20 cellular contexts compared by ENCODE assay signal in the genomic region with DNA sequence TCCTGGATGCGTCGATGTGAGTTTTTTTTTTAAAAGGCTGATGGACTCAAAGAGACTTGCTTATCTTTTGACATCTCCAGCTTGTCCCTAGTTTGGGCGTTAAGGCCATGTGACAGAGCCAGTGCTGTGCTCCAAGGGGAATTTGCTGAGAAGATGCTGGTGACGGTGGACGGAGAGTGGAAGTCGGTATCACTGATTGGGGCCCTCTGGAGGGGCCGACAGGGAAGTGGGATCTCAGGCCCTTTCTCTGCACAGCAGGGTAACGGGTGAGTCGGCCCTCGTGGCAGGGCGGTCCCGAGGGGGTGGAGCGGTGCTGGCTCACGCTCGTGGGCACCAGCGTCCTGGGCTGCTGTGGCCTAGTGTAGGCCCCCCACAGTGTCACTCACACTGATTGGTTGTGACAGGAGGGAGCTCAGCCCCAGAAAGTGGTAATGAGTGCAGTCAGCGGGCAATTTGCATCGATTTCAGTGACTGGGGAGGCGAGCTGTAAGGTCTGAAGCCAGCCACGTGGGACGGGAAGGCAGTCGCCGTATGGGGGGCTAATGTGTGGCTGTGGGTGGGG.
DNase-seq lines count a peak whose midpoint lies in the region; ATAC-seq, FAIRE-seq and TF ChIP-seq lines count a peak whose summit lies in the region.
"Had no signal": no experiment of that assay in that cellular context is flagged by ENCODE, and none has a peak within 500 bp of the region (broad histone marks: within the 10 kb centered on the region; RNA-seq: fewer than 3 reads in every experiment).

No MANE protein-coding gene starts in this region.

- no peak overlapping the region for H3K4me3 Mint-ChIP-seq in activated naive CD8-positive, alpha-beta T cell treated with anti-CD3 and anti-CD28 coated beads, Interleukin-2, amount 10 ng/mL, durations not matched to agents 7 days and 5 days
- no peak overlapping the region for H3K4me3 Mint-ChIP-seq in activated naive CD8-positive, alpha-beta T cell treated with anti-CD3 and anti-CD28 coated beads for 36 hours
- H3K4me3 Mint-ChIP-seq in activated T-helper 17 cell treated with anti-CD3 and anti-CD28 coated beads, Interleukin-2, amount 50 U/mL, for 72 hours: no peak overlapping the region
- H3K4me3 Mint-ChIP-seq: activated T-cell treated with anti-CD3 and anti-CD28 coated beads, Interleukin-2, amount 50 U/mL, for 4 hours; CD8-positive, alpha-beta memory T cell; memory B cell; stimulated activated memory B cell treated with anti-CD40 and anti-IgM and Interleukin-4, amounts not matched to agents 10 μg/mL and 1 μg/mL and 100 μg/mL, for 72 hours had no signal

- H3K27ac Mint-ChIP-seq in activated naive CD8-positive, alpha-beta T cell treated with anti-CD3 and anti-CD28 coated beads, Interleukin-2, amount 10 ng/mL, durations not matched to agents 7 days and 5 days: peak overlapping the region; percentile 61
- no peak overlapping the region for H3K27ac Mint-ChIP-seq in activated naive CD8-positive, alpha-beta T cell treated with anti-CD3 and anti-CD28 coated beads for 36 hours
- no peak overlapping the region for H3K27ac Mint-ChIP-seq in activated T-helper 17 cell treated with anti-CD3 and anti-CD28 coated beads, Interleukin-2, amount 50 U/mL, for 72 hours
- H3K27ac Mint-ChIP-seq: memory B cell; stimulated activated memory B cell treated with anti-CD40 and anti-IgM and Interleukin-4, amounts not matched to agents 10 μg/mL and 1 μg/mL and 100 μg/mL, for 72 hours had no signal

- no peaks in the 10 kb centered on the region for H3K27me3 ChIP-seq in testis
- H3K27me3 ChIP-seq: tibial nerve had no signal

- ATAC-seq in activated naive CD8-positive, alpha-beta T cell treated with anti-CD3 and anti-CD28 coated beads, Interleukin-2, amount 10 ng/mL, durations not matched to agents 7 days and 5 days (ENCODE audit: low read depth): no peak
- ATAC-seq in activated T-helper 17 cell treated with anti-CD3 and anti-CD28 coated beads, Interleukin-2, amount 50 U/mL, for 72 hours (replicated peaks): no peak
- ATAC-seq in omental fat pad (ENCODE audit: low FRiP score): no peak
- ATAC-seq: activated T-cell treated with anti-CD3 and anti-CD28 coated beads, Interleukin-2, amount 50 U/mL, for 4 hours; naive thymus-derived CD8-positive, alpha-beta T cell; stimulated activated memory B cell treated with anti-CD40 and anti-IgM and Interleukin-4, amounts not matched to agents 10 μg/mL and 1 μg/mL and 100 μg/mL, for 72 hours had no signal

- H3K36me3 ChIP-seq in kidney (ENCODE audit: control insufficient read depth in 1 of 2, insufficient read depth in 2 of 2, low read length in 2 of 2): peaks cover 17 to 20% of the 10 kb centered on the region in 2 donors
- H3K36me3 ChIP-seq in testis (ENCODE audit: low read depth, missing control alignments): no peaks in the 10 kb centered on the region

- H3K9me3 ChIP-seq in kidney (ENCODE audit: control insufficient read depth in 1 of 2, low read length in 2 of 2) (no peaks in the 10 kb centered on the region), testis (no peaks in the 10 kb centered on the region)
- H3K9me3 ChIP-seq: tibial nerve had no signal

- H3K27me3 Mint-ChIP-seq in activated naive CD8-positive, alpha-beta T cell treated with anti-CD3 and anti-CD28 coated beads, Interleukin-2, amount 10 ng/mL, durations not matched to agents 7 days and 5 days: no peaks in the 10 kb centered on the region
- H3K27me3 Mint-ChIP-seq in activated naive CD8-positive, alpha-beta T cell treated with anti-CD3 and anti-CD28 coated beads for 36 hours: no peaks in the 10 kb centered on the region
- H3K27me3 Mint-ChIP-seq in activated T-helper 17 cell treated with anti-CD3 and anti-CD28 coated beads, Interleukin-2, amount 50 U/mL, for 72 hours: no peaks in the 10 kb centered on the region
- H3K27me3 Mint-ChIP-seq: memory B cell; naive thymus-derived CD8-positive, alpha-beta T cell; stimulated activated memory B cell treated with anti-CD40 and anti-IgM and Interleukin-4, amounts not matched to agents 10 μg/mL and 1 μg/mL and 100 μg/mL, for 72 hours had no signal

- H3K36me3 Mint-ChIP-seq in activated naive CD8-positive, alpha-beta T cell treated with anti-CD3 and anti-CD28 coated beads, Interleukin-2, amount 10 ng/mL, durations not matched to agents 7 days and 5 days: no peaks in the 10 kb centered on the region
- no peaks in the 10 kb centered on the region for H3K36me3 Mint-ChIP-seq in activated naive CD8-positive, alpha-beta T cell treated with anti-CD3 and anti-CD28 coated beads for 36 hours
- H3K36me3 Mint-ChIP-seq in activated T-helper 17 cell treated with anti-CD3 and anti-CD28 coated beads, Interleukin-2, amount 50 U/mL, for 72 hours (ENCODE audit: low read depth): no peaks in the 10 kb centered on the region
- H3K36me3 Mint-ChIP-seq: CD8-positive, alpha-beta memory T cell; naive thymus-derived CD8-positive, alpha-beta T cell; stimulated activated memory B cell treated with anti-CD40 and anti-IgM and Interleukin-4, amounts not matched to agents 10 μg/mL and 1 μg/mL and 100 μg/mL, for 72 hours had no signal

- H3K4me3 ChIP-seq in kidney (ENCODE audit: low read length in 2 of 2) (no peak overlapping the region), testis (no peak overlapping the region)
- H3K4me3 ChIP-seq: tibial nerve had no signal

- TF ChIP-seq CTCF in kidney (IDR thresholded peaks at IDR 0.05; ENCODE audit: borderline replicate concordance, extremely low read depth, insufficient read depth) (no peak), testis (IDR thresholded peaks at IDR 0.05) (no peak), omental fat pad (IDR thresholded peaks at IDR 0.05) (no peak)

- H3K4me1 Mint-ChIP-seq in activated naive CD8-positive, alpha-beta T cell treated with anti-CD3 and anti-CD28 coated beads, Interleukin-2, amount 10 ng/mL, durations not matched to agents 7 days and 5 days: peaks cover 5% of the 10 kb centered on the region
- H3K4me1 Mint-ChIP-seq in activated naive CD8-positive, alpha-beta T cell treated with anti-CD3 and anti-CD28 coated beads for 36 hours: peaks cover 4% of the 10 kb centered on the region
- peaks cover 4% of the 10 kb centered on the region for H3K4me1 Mint-ChIP-seq in activated T-helper 17 cell treated with anti-CD3 and anti-CD28 coated beads, Interleukin-2, amount 50 U/mL, for 72 hours

- H3K9ac ChIP-seq in kidney (ENCODE audit: low read length in 2 of 2): no peak overlapping the region

- TF ChIP-seq POLR2A in testis (IDR thresholded peaks at IDR 0.05): no peak

- no peak for DNase-seq in activated naive CD8-positive, alpha-beta T cell treated with anti-CD3 and anti-CD28 coated beads, Interleukin-2, amount 10 ng/mL, durations not matched to agents 7 days and 5 days
- no peak for DNase-seq in activated naive CD8-positive, alpha-beta T cell treated with anti-CD3 and anti-CD28 coated beads for 36 hours
- DNase-seq in SK-N-DZ (ENCODE audit: low spot score) (peak; percentile 78), kidney (peak; percentile 36), testis (peak; percentile 6), NCI-H1694 treated with DMSO at 0.1 percent for 48 hours (lab: John Stamatoyannopoulos, UW) (no peak), omental fat pad (ENCODE audit: low spot score) (no peak)
- DNase-seq: ACHN; activated CD4-positive, alpha-beta T cell treated with anti-CD3 and anti-CD28 coated beads, Interleukin-2, amount 50 U/mL, for 4 hours; activated T-cell treated with anti-CD3 and anti-CD28 coated beads, Interleukin-2, amount 50 U/mL, for 4 hours; central memory CD4-positive, alpha-beta T cell; effector CD4-positive, alpha-beta T cell; NCI-H187 treated with DMSO at 0.1 percent for 48 hours had no signal

- no peak for FAIRE-seq in kidney (lab: Jason Lieb, UNC)
- FAIRE-seq: GM18507 had no signal

- 95 to 97% methylated on average over 16 to 23 of the region's 23 CpGs for WGBS in testis, 2 donors

- H3K4me1 ChIP-seq in kidney (ENCODE audit: control insufficient read depth in 1 of 2, insufficient read depth in 1 of 2, low read depth in 1 of 2, low read length in 2 of 2): peaks cover 0 to 8% of the 10 kb centered on the region in 2 donors
- peaks cover 16% of the 10 kb centered on the region for H3K4me1 ChIP-seq in testis

- intact Hi-C loops in kidney (cut with DNase I): no loop called here
- intact Hi-C loops in testis (cut with DNase I; ENCODE audit: low total_unique reads): no loop called here

- H3K27ac ChIP-seq in kidney (ENCODE audit: low read depth in 2 of 2, low read length in 2 of 2) (no peak overlapping the region), testis (no peak overlapping the region)
- H3K27ac ChIP-seq: tibial nerve had no signal

- POLR2A ChIA-PET in activated naive CD8-positive, alpha-beta T cell treated with anti-CD3 and anti-CD28 coated beads, Interleukin-2, amount 10 ng/mL, durations not matched to agents 7 days and 5 days (lab: Charles Lee): no interaction called here

- H3K9me3 Mint-ChIP-seq in activated naive CD8-positive, alpha-beta T cell treated with anti-CD3 and anti-CD28 coated beads, Interleukin-2, amount 10 ng/mL, durations not matched to agents 7 days and 5 days: no peaks in the 10 kb centered on the region
- no peaks in the 10 kb centered on the region for H3K9me3 Mint-ChIP-seq in activated naive CD8-positive, alpha-beta T cell treated with anti-CD3 and anti-CD28 coated beads for 36 hours
- no peaks in the 10 kb centered on the region for H3K9me3 Mint-ChIP-seq in activated T-helper 17 cell treated with anti-CD3 and anti-CD28 coated beads, Interleukin-2, amount 50 U/mL, for 72 hours
- H3K9me3 Mint-ChIP-seq: activated T-cell treated with anti-CD3 and anti-CD28 coated beads, Interleukin-2, amount 50 U/mL, for 4 hours; memory B cell; naive thymus-derived CD8-positive, alpha-beta T cell; stimulated activated memory B cell treated with anti-CD40 and anti-IgM and Interleukin-4, amounts not matched to agents 10 μg/mL and 1 μg/mL and 100 μg/mL, for 72 hours had no signal

Comparison
In these comparisons a context has a peak if more than half of its experiments do, and no peak if none do; other contexts are left out.
1. DNase-seq: peak in SK-N-DZ (single experiment), kidney (single experiment) and testis (single experiment); none in activated naive CD8-positive, alpha-beta T cell treated with anti-CD3 and anti-CD28 coated beads, Interleukin-2, amount 10 ng/mL, durations not matched to agents 7 days and 5 days (single experiment), activated naive CD8-positive, alpha-beta T cell treated with anti-CD3 and anti-CD28 coated beads for 36 hours (single experiment), NCI-H1694 treated with DMSO at 0.1 percent for 48 hours (single experiment) and omental fat pad (single experiment).